11 cellular contexts compared by ENCODE assay signal in genomic region chr2:71455741-71456569, GRCh38. TPM values are rescaled to one million over a fixed set of nuclear protein-coding genes. Genes with fewer than 3 reads are reported as not detected.
A peak's percentile ranks its signal among the peaks of the same experiment; 100 is the strongest.
DNase-seq lines count a peak whose midpoint lies in the region; ATAC-seq and TF ChIP-seq lines count a peak whose summit lies in the region.
"Had no signal": no experiment of that assay in that cellular context is flagged by ENCODE, and none has a peak within 500 bp of the region (broad histone marks: within the 10 kb centered on the region; RNA-seq: fewer than 3 reads in every experiment).

No MANE protein-coding gene starts in this region.

- H3K4me3 ChIP-seq in osteoblast (ENCODE audit: insufficient read depth, low read length) (no peak overlapping the region), HAP-1 (no peak overlapping the region)
- H3K4me3 ChIP-seq: skin epidermis had no signal

- H3K27ac ChIP-seq in osteoblast (ENCODE audit: low read depth, low read length), result no peak overlapping the region

- no peak for TF ChIP-seq CTCF in osteoblast (IDR thresholded peaks at IDR 0.05; ENCODE audit: extremely low read depth, low read depth, low read length)

- H4K20me1 ChIP-seq in osteoblast (ENCODE audit: insufficient read depth, low read length), result no peaks in the 10 kb centered on the region

- peak overlapping the region; percentile 20 for H2AFZ ChIP-seq in osteoblast (ENCODE audit: low read length)

- H3K36me3 ChIP-seq in osteoblast (ENCODE audit: insufficient read depth, low read length) (no peaks in the 10 kb centered on the region), HAP-1 (replicated peaks) (no peaks in the 10 kb centered on the region)

- H3K9me3 ChIP-seq in osteoblast (ENCODE audit: low read depth, low read length) (no peaks in the 10 kb centered on the region), HAP-1 (no peaks in the 10 kb centered on the region)

- H3K4me2 ChIP-seq in osteoblast (ENCODE audit: insufficient read depth, low read length), result no peak overlapping the region

- H3K79me2 ChIP-seq in osteoblast (ENCODE audit: insufficient read depth, low read length), result no peaks in the 10 kb centered on the region

- in situ Hi-C loops in HAP-1 (cut with MboI; ENCODE audit: low sequenced_read_pairs), result no loop called here

- H3K27me3 ChIP-seq in osteoblast (ENCODE audit: insufficient read depth, low read length) (peaks cover 20% of the 10 kb centered on the region), HAP-1 (ENCODE audit: low read depth) (no peaks in the 10 kb centered on the region)

- no peak for ATAC-seq in HG02981 (IDR thresholded peaks at IDR 0.05; ENCODE audit: unreplicated experiment)
- ATAC-seq in HG03139 (IDR thresholded peaks at IDR 0.05; ENCODE audit: unreplicated experiment), result no peak

- DNase-seq in GDM1 (lab: John Stamatoyannopoulos, UW) (peak; percentile 69), RPMI7951 (ENCODE audit: low read depth) (peak; percentile 79), hepatic stellate cell (ENCODE audit: low spot score) (peak; percentile 60), osteoblast (ENCODE audit: insufficient read length, low spot score, missing footprints) (no peak), HAP-1 (ENCODE audit: low spot score in 2 of 2) (no peak), DMS79 (lab: John Stamatoyannopoulos, UW) (no peak)
- DNase-seq: activated gamma-delta T cell, NCI-H2171 had no signal

- peaks cover 16% of the 10 kb centered on the region for H3K4me1 ChIP-seq in osteoblast (ENCODE audit: insufficient read depth, low read length)
- H3K4me1 ChIP-seq in HAP-1, result no peaks in the 10 kb centered on the region

RNA-seq across cellular contexts. Expression of gene DYSF, which starts 2.6 kb away (rescaled TPM):
- 1.2 and 2.3 TPM in 2 replicates for total RNA-seq in RPMI7951 (2014; rRNA removed; shearing (Covaris generic))
- 2.7 and 4.3 TPM in 2 replicates for total RNA-seq in osteoblast

Comparison
In these comparisons a context has a peak if more than half of its experiments do, and no peak if none do; other contexts are left out.
1. DNase-seq: peak in GDM1 (single experiment), RPMI7951 (single experiment) and hepatic stellate cell (single experiment); none in osteoblast (single experiment), HAP-1 (0 of 2) and DMS79 (single experiment).